21 cellular contexts compared by ENCODE assay signal in the genomic region with DNA sequence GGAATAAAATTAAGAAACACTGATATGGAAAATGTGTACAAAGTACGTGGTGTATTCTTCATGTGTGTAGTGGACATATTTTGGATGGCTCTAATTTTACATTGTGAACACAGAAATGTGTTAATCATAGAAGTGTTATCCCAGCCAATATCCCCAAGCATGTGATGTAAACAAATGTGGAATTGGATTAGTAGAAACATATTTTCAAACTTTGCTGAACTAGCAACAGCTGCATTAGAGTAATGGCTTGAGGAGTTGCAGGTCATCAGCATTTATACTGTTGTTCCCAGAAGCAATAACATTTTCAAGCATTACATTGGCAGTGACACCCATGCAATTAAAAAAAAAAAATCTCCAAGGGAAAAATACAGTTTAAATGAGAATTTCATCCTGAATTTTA.
"Had no signal": no experiment of that assay in that cellular context is flagged by ENCODE, and none has a peak within 500 bp of the region (broad histone marks: within the 10 kb centered on the region; RNA-seq: fewer than 3 reads in every experiment).

No MANE protein-coding gene starts in this region.

- H3K4me1 ChIP-seq: esophagus squamous epithelium, lower lobe of right lung, pancreas, right lobe of liver, spleen, testis, tibial nerve, upper lobe of left lung had no signal

- ATAC-seq: left ventricle myocardium superior; lower lobe of right lung; natural killer cell; pancreas; right lobe of liver; stimulated activated memory B cell treated with anti-CD40 and anti-IgM and Interleukin-4, amounts not matched to agents 10 μg/mL and 1 μg/mL and 100 μg/mL, for 72 hours; stimulated activated naive CD8-positive, alpha-beta T cell treated with anti-CD3 and anti-CD28 coated beads, Interleukin-15, Interleukin-2, amounts not matched to agents 100 U/mL and 50 U/mL, for 24 hours had no signal

- H3K9me3 ChIP-seq: esophagus squamous epithelium, lower lobe of right lung, right lobe of liver, testis, tibial nerve, upper lobe of left lung had no signal

- H3K4me3 ChIP-seq: coronary artery, esophagus squamous epithelium, lower lobe of right lung, pancreas, right lobe of liver, spleen, testis, tibial nerve, upper lobe of left lung had no signal

- H3K27ac ChIP-seq: coronary artery, esophagus squamous epithelium, lower lobe of right lung, pancreas, right lobe of liver, spleen, testis, tibial nerve, upper lobe of left lung had no signal

- H3K36me3 ChIP-seq: esophagus squamous epithelium, lower lobe of right lung, pancreas, right lobe of liver, spleen, tibial nerve, upper lobe of left lung had no signal

- H3K27me3 ChIP-seq: esophagus squamous epithelium, pancreas, right lobe of liver, spleen, testis, tibial nerve, upper lobe of left lung had no signal

- DNase-seq: dermis blood vessel endothelial cell; effector memory CD4-positive, alpha-beta T cell; erythroblast; esophagus squamous epithelium; foreskin melanocyte; left ventricle myocardium superior; lower lobe of right lung; natural killer cell; occipital lobe; pancreas; retina; right lobe of liver; spleen; stimulated activated CD4-positive, alpha-beta T cell treated with anti-CD3 and anti-CD28 coated beads, Interleukin-4, amount 100 ng/mL, for 4 hours; stimulated activated naive CD8-positive, alpha-beta T cell treated with anti-CD3 and anti-CD28 coated beads, Interleukin-15, Interleukin-2, amounts not matched to agents 100 U/mL and 50 U/mL, for 24 hours; substantia nigra; testis; upper lobe of left lung had no signal
